26 cellular contexts compared by ENCODE assay signal in the genomic region with DNA sequence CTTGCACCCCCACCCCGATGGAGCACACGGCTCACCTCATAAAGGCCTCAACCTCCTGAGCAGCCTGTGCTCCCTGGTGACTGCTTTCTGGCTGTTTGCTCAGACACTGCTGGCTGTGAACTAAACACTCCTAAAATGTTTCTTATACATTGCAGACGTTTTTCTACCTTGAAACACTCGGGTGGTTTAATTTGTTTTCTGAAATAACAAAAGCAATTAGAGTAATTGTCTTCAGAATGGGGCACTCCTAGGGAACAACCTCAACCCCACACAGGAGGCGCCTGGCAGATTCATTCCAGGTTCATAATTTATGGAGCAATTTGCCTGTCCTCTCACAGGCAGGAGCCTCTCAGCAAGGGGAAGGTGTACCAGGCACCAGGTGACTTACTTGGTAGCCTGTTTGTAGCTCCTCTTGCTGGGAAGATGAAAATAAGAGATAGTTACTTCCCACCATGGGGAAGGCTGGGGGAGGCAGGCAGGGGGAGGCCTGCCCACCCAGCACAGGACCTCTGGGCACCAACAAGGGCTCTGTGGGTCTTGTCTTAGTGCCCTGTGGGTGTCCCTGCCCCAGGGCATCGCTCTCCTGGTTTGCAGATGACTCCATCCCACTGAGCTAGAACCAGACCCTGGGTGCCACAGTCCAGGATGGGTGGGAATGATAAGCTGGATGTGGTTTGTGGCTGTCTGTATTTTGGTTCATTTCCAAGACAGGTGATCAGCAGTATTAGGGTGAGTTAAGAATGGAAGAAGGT.
A peak's percentile ranks its signal among the peaks of the same experiment; 100 is the strongest.
DNase-seq lines count a peak whose midpoint lies in the region; ATAC-seq, FAIRE-seq and TF ChIP-seq lines count a peak whose summit lies in the region.
"Had no signal": no experiment of that assay in that cellular context is flagged by ENCODE, and none has a peak within 500 bp of the region (broad histone marks: within the 10 kb centered on the region; RNA-seq: fewer than 3 reads in every experiment).

No MANE protein-coding gene starts in this region.

- no peak overlapping the region for H3K4me3 ChIP-seq in H1 (ENCODE audit: extremely low read depth in 1 of 4, insufficient read depth in 2 of 4, low read depth in 3 of 4, low read length in 4 of 4)
- H3K4me3 ChIP-seq: breast epithelium, GM23248, K562, left lung, prostate gland, SJSA1, upper lobe of left lung had no signal

- no peak overlapping the region; the same call in 1 of the 2 replicates for H4K8ac ChIP-seq in H1 (ENCODE audit: extremely low read depth, insufficient read depth, low read length)

- peaks cover 0 to 14% (median 8%) of the 10 kb centered on the region in 4 experiments; a peak in 5 of 7 replicates for H3K4me1 ChIP-seq in H1 (replicated peaks in 1 of 4; ENCODE audit: control insufficient read depth in 3 of 4, insufficient read depth in 4 of 4, low read length in 3 of 4)
- H3K4me1 ChIP-seq: breast epithelium, left lung, prostate gland, SJSA1, upper lobe of left lung had no signal

- no peak overlapping the region for H3K4ac ChIP-seq in H1 (replicated peaks; ENCODE audit: insufficient read length, low read depth, low read length)

- no peak for TF ChIP-seq EP300 in H1 (IDR thresholded peaks at IDR 0.05; ENCODE audit: borderline replicate concordance in 1 of 2, low read depth in 2 of 2, low read length in 2 of 2)

- H4K5ac ChIP-seq in H1 (ENCODE audit: insufficient read length, low read depth, low read length), result no peak overlapping the region

- H2BK5ac ChIP-seq in H1 (ENCODE audit: low read depth, low read length), result no peak overlapping the region

- no peak overlapping the region for H3K9ac ChIP-seq in H1 (replicated peaks in 1 of 4; ENCODE audit: extremely low read depth in 1 of 4, low read depth in 3 of 4, low read length in 3 of 4)
- H3K9ac ChIP-seq: GM23248 had no signal

- peaks cover 6% of the 10 kb centered on the region; the same call in 1 of the 2 replicates for H3K23me2 ChIP-seq in H1 (ENCODE audit: low read depth, low read length)

- H3K56ac ChIP-seq in H1 (replicated peaks; ENCODE audit: insufficient read length, low read depth, low read length), result no peak overlapping the region

- no peak overlapping the region for H3K4me3 Mint-ChIP-seq in activated CD8-positive, alpha-beta T cell treated with anti-CD3 and anti-CD28 coated beads, Interleukin-2, amount 10 ng/mL, durations not matched to agents 7 days and 5 days
- no peak overlapping the region for H3K4me3 Mint-ChIP-seq in activated CD8-positive, alpha-beta T cell treated with anti-CD3 and anti-CD28 coated beads for 36 hours
- H3K4me3 Mint-ChIP-seq in MCF 10A (ENCODE audit: unreplicated experiment), result no peak overlapping the region
- H3K4me3 Mint-ChIP-seq: activated CD4-positive, alpha-beta T cell treated with anti-CD3 and anti-CD28 coated beads, Interleukin-2, amount 10 ng/mL, durations not matched to agents 7 days and 5 days; B cell; dendritic cell treated with granulocyte-macrophage colony-stimulating factor and Interleukin-4, amounts not matched to agents 40 ng/mL and 50 ng/mL, for 4 days; nephron; stimulated activated naive CD8-positive, alpha-beta T cell treated with anti-CD3 and anti-CD28 coated beads, Interleukin-15, Interleukin-2, amounts not matched to agents 100 ng/mL and 50 ng/mL, for 24 hours; T-helper 1 cell treated with Interleukin-12 subunit alpha and Interleukin-12 subunit beta and Interleukin-4 antibody, amounts not matched to agents 30 μg/mL and 1 μg/mL, for 36 hours had no signal

- no peaks in the 10 kb centered on the region for H3K36me3 Mint-ChIP-seq in activated CD8-positive, alpha-beta T cell treated with anti-CD3 and anti-CD28 coated beads, Interleukin-2, amount 10 ng/mL, durations not matched to agents 7 days and 5 days (ENCODE audit: low read depth)
- no peaks in the 10 kb centered on the region for H3K36me3 Mint-ChIP-seq in activated CD8-positive, alpha-beta T cell treated with anti-CD3 and anti-CD28 coated beads for 36 hours (ENCODE audit: low read depth)
- H3K36me3 Mint-ChIP-seq in MCF 10A (ENCODE audit: insufficient read depth, unreplicated experiment), result no peaks in the 10 kb centered on the region

- H3K9me3 Mint-ChIP-seq in activated CD8-positive, alpha-beta T cell treated with anti-CD3 and anti-CD28 coated beads, Interleukin-2, amount 10 ng/mL, durations not matched to agents 7 days and 5 days (ENCODE audit: insufficient read depth), result no peaks in the 10 kb centered on the region
- H3K9me3 Mint-ChIP-seq in activated CD8-positive, alpha-beta T cell treated with anti-CD3 and anti-CD28 coated beads for 36 hours, result no peaks in the 10 kb centered on the region
- H3K9me3 Mint-ChIP-seq in MCF 10A (ENCODE audit: unreplicated experiment), result no peaks in the 10 kb centered on the region
- H3K9me3 Mint-ChIP-seq: activated CD4-positive, alpha-beta T cell treated with anti-CD3 and anti-CD28 coated beads, Interleukin-2, amount 10 ng/mL, durations not matched to agents 7 days and 5 days; dendritic cell treated with granulocyte-macrophage colony-stimulating factor and Interleukin-4, amounts not matched to agents 40 ng/mL and 50 ng/mL, for 4 days; nephron; stimulated activated naive CD8-positive, alpha-beta T cell treated with anti-CD3 and anti-CD28 coated beads, Interleukin-15, Interleukin-2, amounts not matched to agents 100 ng/mL and 50 ng/mL, for 24 hours; T-helper 1 cell treated with Interleukin-12 subunit alpha and Interleukin-12 subunit beta and Interleukin-4 antibody, amounts not matched to agents 30 μg/mL and 1 μg/mL, for 36 hours had no signal

- no peak overlapping the region; the same call in 1 of the 2 replicates for H3K27ac ChIP-seq in H1 (ENCODE audit: low read depth, low read length)
- H3K27ac ChIP-seq: breast epithelium, GM23248, left lung, prostate gland, SJSA1, upper lobe of left lung had no signal

- no peaks in the 10 kb centered on the region for H3K9me3 ChIP-seq in H1 (ENCODE audit: insufficient read depth in 2 of 2, low read depth in 1 of 2, low read length in 1 of 2)
- H3K9me3 ChIP-seq: breast epithelium, left lung, prostate gland, SJSA1, upper lobe of left lung had no signal

- no peak overlapping the region for H3K14ac ChIP-seq in H1 (ENCODE audit: insufficient read length)

- ATAC-seq in activated CD8-positive, alpha-beta T cell treated with anti-CD3 and anti-CD28 coated beads, Interleukin-2, amount 10 ng/mL, durations not matched to agents 7 days and 5 days, result peak; percentile 35
- no peak for ATAC-seq in activated CD8-positive, alpha-beta T cell treated with anti-CD3 and anti-CD28 coated beads for 36 hours
- ATAC-seq in GM21723 (IDR thresholded peaks at IDR 0.05; ENCODE audit: unreplicated experiment), result no peak
- ATAC-seq in GM21786 (IDR thresholded peaks at IDR 0.05; ENCODE audit: unreplicated experiment), result no peak
- no peak for ATAC-seq in GM18861 (IDR thresholded peaks at IDR 0.05; ENCODE audit: unreplicated experiment)
- ATAC-seq: K562, left lung, Panc1 had no signal

- H3K36me3 ChIP-seq in H1 (ENCODE audit: control insufficient read depth in 2 of 4, insufficient read depth in 4 of 4, low read length in 3 of 4), result no peaks in the 10 kb centered on the region
- H3K36me3 ChIP-seq: breast epithelium, left lung, prostate gland, SJSA1, upper lobe of left lung had no signal

- no peak overlapping the region for H3K23ac ChIP-seq in H1 (ENCODE audit: insufficient read length)

- CTCF ChIA-PET in activated CD8-positive, alpha-beta T cell treated with anti-CD3 and anti-CD28 coated beads, Interleukin-2, amount 10 ng/mL, durations not matched to agents 7 days and 5 days (lab: Charles Lee), result no interaction called here
- CTCF ChIA-PET in activated CD8-positive, alpha-beta T cell treated with anti-CD3 and anti-CD28 coated beads for 36 hours (lab: Charles Lee), result no interaction called here
- CTCF ChIA-PET in H1 (lab: Charles Lee; ENCODE audit: partially characterized antibody) (interaction anchor here (0.9 to 2.9 kb wide), 4 partner anchors 7 to 60 kb away, joined by 3 to 17 read pairs (median 6); no protein-coding TSS in a partner anchor), MCF 10A (lab: Yijun Ruan, JAX) (interaction anchor here (2.6 kb wide), 1 partner anchor 8 kb away, joined by 13 read pairs; no protein-coding TSS in a partner anchor)

- peaks cover 8% of the 10 kb centered on the region for H3K4me1 Mint-ChIP-seq in activated CD8-positive, alpha-beta T cell treated with anti-CD3 and anti-CD28 coated beads, Interleukin-2, amount 10 ng/mL, durations not matched to agents 7 days and 5 days (ENCODE audit: low read depth)
- no peaks in the 10 kb centered on the region for H3K4me1 Mint-ChIP-seq in activated CD8-positive, alpha-beta T cell treated with anti-CD3 and anti-CD28 coated beads for 36 hours (ENCODE audit: low read depth)
- H3K4me1 Mint-ChIP-seq in MCF 10A (ENCODE audit: insufficient read depth, unreplicated experiment), result no peaks in the 10 kb centered on the region
- H3K4me1 Mint-ChIP-seq: B cell had no signal

- no peak overlapping the region for H2BK120ac ChIP-seq in H1 (replicated peaks; ENCODE audit: low read depth, low read length)

- WGBS in H1 (ENCODE audit: extremely low coverage in 1 of 2, insufficient coverage in 1 of 2, insufficient read length in 1 of 2, insufficient replicate concordance in 2 of 2, low coverage in 1 of 2, low lambda C conversion rate in 2 of 2, missing lambda C conversion rate in 1 of 2), 2 experiments, result 71% methylated on average over 5 of the region's 6 CpGs; no CpG with 5 or more reads in 1 of the 2 experiments

- H3K79me1 ChIP-seq in H1 (ENCODE audit: low read depth, low read length), result peaks cover 3% of the 10 kb centered on the region; the same call in 1 of the 2 replicates

- H2AK5ac ChIP-seq in H1 (ENCODE audit: low read depth, low read length), result no peak overlapping the region

- H2AFZ ChIP-seq in H1 (ENCODE audit: low read length), result no peak overlapping the region
- H2AFZ ChIP-seq: GM23248 had no signal

- no peak for FAIRE-seq in H1 (lab: Jason Lieb, UNC)
- FAIRE-seq: GM18507, K562, small intestine had no signal

- no peak for DNase-seq in activated CD8-positive, alpha-beta T cell treated with anti-CD3 and anti-CD28 coated beads, Interleukin-2, amount 10 ng/mL, durations not matched to agents 7 days and 5 days
- no peak for DNase-seq in activated CD8-positive, alpha-beta T cell treated with anti-CD3 and anti-CD28 coated beads for 36 hours
- DNase-seq in NCI-H69 (lab: John Stamatoyannopoulos, UW) (peak; percentile 99), H1 (ENCODE audit: low read depth in 1 of 2, low spot score in 2 of 2) (no peak), MCF 10A (ENCODE audit: unreplicated experiment) (no peak)
- DNase-seq: activated CD4-positive, alpha-beta T cell treated with anti-CD3 and anti-CD28 coated beads, Interleukin-2, amount 10 ng/mL, durations not matched to agents 7 days and 5 days; GM23248; left lung; midbrain; NCI-H2171; small intestine; upper lobe of left lung had no signal

- no peak overlapping the region for H4K91ac ChIP-seq in H1 (replicated peaks; ENCODE audit: insufficient read length, low read length)

- peaks cover 7% of the 10 kb centered on the region for H3K27me3 Mint-ChIP-seq in activated CD8-positive, alpha-beta T cell treated with anti-CD3 and anti-CD28 coated beads, Interleukin-2, amount 10 ng/mL, durations not matched to agents 7 days and 5 days (ENCODE audit: low read depth)
- H3K27me3 Mint-ChIP-seq in activated CD8-positive, alpha-beta T cell treated with anti-CD3 and anti-CD28 coated beads for 36 hours, result no peaks in the 10 kb centered on the region
- H3K27me3 Mint-ChIP-seq in MCF 10A (ENCODE audit: insufficient read depth, unreplicated experiment), result peaks cover 15% of the 10 kb centered on the region
- H3K27me3 Mint-ChIP-seq: activated CD4-positive, alpha-beta T cell treated with anti-CD3 and anti-CD28 coated beads, Interleukin-2, amount 10 ng/mL, durations not matched to agents 7 days and 5 days; stimulated activated naive CD8-positive, alpha-beta T cell treated with anti-CD3 and anti-CD28 coated beads, Interleukin-15, Interleukin-2, amounts not matched to agents 100 ng/mL and 50 ng/mL, for 24 hours had no signal

- no peak for TF ChIP-seq RAD21 in H1 (IDR thresholded peaks at IDR 0.05 in 1 of 2, conservative IDR thresholded peaks at IDR 0.05 in 1 of 2; ENCODE audit: low read depth in 2 of 2, low read length in 2 of 2)

- H3K27me3 ChIP-seq in H1 (replicated peaks in 1 of 4; ENCODE audit: control insufficient read depth in 3 of 4, extremely low read depth in 1 of 4, insufficient read depth in 3 of 4, low read length in 3 of 4), result no peaks in the 10 kb centered on the region
- H3K27me3 ChIP-seq: breast epithelium, upper lobe of left lung had no signal

- no peak for TF ChIP-seq POLR2A in H1 (IDR thresholded peaks at IDR 0.05; ENCODE audit: control extremely low read depth in 1 of 2, low read depth in 2 of 2, low read length in 2 of 2)

- peak overlapping the region; percentile 77; the same call in 1 of the 2 replicates for H2BK12ac ChIP-seq in H1 (ENCODE audit: low read depth, low read length)

- no peak overlapping the region for H3K27ac Mint-ChIP-seq in activated CD8-positive, alpha-beta T cell treated with anti-CD3 and anti-CD28 coated beads, Interleukin-2, amount 10 ng/mL, durations not matched to agents 7 days and 5 days
- H3K27ac Mint-ChIP-seq in activated CD8-positive, alpha-beta T cell treated with anti-CD3 and anti-CD28 coated beads for 36 hours, result no peak overlapping the region
- no peak overlapping the region for H3K27ac Mint-ChIP-seq in MCF 10A (ENCODE audit: low read depth, unreplicated experiment)
- H3K27ac Mint-ChIP-seq: activated CD4-positive, alpha-beta T cell treated with anti-CD3 and anti-CD28 coated beads, Interleukin-2, amount 10 ng/mL, durations not matched to agents 7 days and 5 days; B cell; dendritic cell treated with granulocyte-macrophage colony-stimulating factor and Interleukin-4, amounts not matched to agents 40 ng/mL and 50 ng/mL, for 4 days; nephron; stimulated activated naive CD8-positive, alpha-beta T cell treated with anti-CD3 and anti-CD28 coated beads, Interleukin-15, Interleukin-2, amounts not matched to agents 100 ng/mL and 50 ng/mL, for 24 hours; T-helper 1 cell treated with Interleukin-12 subunit alpha and Interleukin-12 subunit beta and Interleukin-4 antibody, amounts not matched to agents 30 μg/mL and 1 μg/mL, for 36 hours had no signal

- 0 out of 2 replicates have a peak overlapping the region, but pooled peaks have one; percentile 32 for H2BK20ac ChIP-seq in H1 (ENCODE audit: low read length)

- H3K18ac ChIP-seq in H1 (ENCODE audit: extremely low read depth, low read length), result no peak overlapping the region; the same call in 1 of the 2 replicates

- intact Hi-C loops in activated CD8-positive, alpha-beta T cell treated with anti-CD3 and anti-CD28 coated beads for 36 hours (cut with micrococcal nuclease), result no loop called here
- intact Hi-C loops in MCF 10A (cut with micrococcal nuclease), result loop anchor here (10.0 kb wide), 1 partner anchor 173 kb away; no protein-coding TSS in a partner anchor

- no TSS peak for BruUV-seq in MCF 10A (replicated peaks; lab: Mats Ljungman, UMichigan)

- peaks cover 0 to 4% of the 10 kb centered on the region in 2 experiments for H4K20me1 ChIP-seq in H1 (replicated peaks in 1 of 2; ENCODE audit: control insufficient read depth in 1 of 2, insufficient read depth in 2 of 2, low read length in 2 of 2)

- peak overlapping the region; percentile 3 to 49; a peak in 3 of 4 replicates for H3K4me2 ChIP-seq in H1 (ENCODE audit: insufficient read depth in 1 of 2, low read depth in 2 of 2, low read length in 2 of 2)

- no peak for TF ChIP-seq CTCF in activated CD8-positive, alpha-beta T cell treated with anti-CD3 and anti-CD28 coated beads for 36 hours (IDR thresholded peaks at IDR 0.05)
- TF ChIP-seq CTCF in H1 (IDR thresholded peaks at IDR 0.05; ENCODE audit: control extremely low read depth in 1 of 3, insufficient read depth in 1 of 3, low read depth in 1 of 3, low read length in 3 of 3) (no peak), MCF 10A (IDR thresholded peaks at IDR 0.05; ENCODE audit: unreplicated experiment) (no peak)

- H2BK15ac ChIP-seq in H1 (ENCODE audit: low read length), result 0 out of 2 replicates have a peak overlapping the region, but pooled peaks have one; percentile 29

- no peaks in the 10 kb centered on the region for H3K79me2 ChIP-seq in H1 (ENCODE audit: control insufficient read depth in 1 of 2, insufficient read depth in 2 of 2, low read length in 2 of 2)

- POLR2A ChIA-PET in activated CD8-positive, alpha-beta T cell treated with anti-CD3 and anti-CD28 coated beads, Interleukin-2, amount 10 ng/mL, durations not matched to agents 7 days and 5 days (lab: Charles Lee), result no interaction called here
- POLR2A ChIA-PET in activated CD8-positive, alpha-beta T cell treated with anti-CD3 and anti-CD28 coated beads for 36 hours (lab: Charles Lee), result no interaction called here
- POLR2A ChIA-PET in H1 (lab: Charles Lee; ENCODE audit: partially characterized antibody) (no interaction called here), MCF 10A (lab: Yijun Ruan, JAX) (no interaction called here)

Comparison
In these comparisons a context has a peak if more than half of its experiments do, and no peak if none do; other contexts are left out.
1. CTCF ChIA-PET loops: an anchor here in H1 (0.9 to 2.9 kb wide) and MCF 10A (2.6 kb wide); none called in activated CD8-positive, alpha-beta T cell treated with anti-CD3 and anti-CD28 coated beads, Interleukin-2, amount 10 ng/mL, durations not matched to agents 7 days and 5 days and activated CD8-positive, alpha-beta T cell treated with anti-CD3 and anti-CD28 coated beads for 36 hours.